ENCODE assay signal across 10 cellular contexts in the genomic region with DNA sequence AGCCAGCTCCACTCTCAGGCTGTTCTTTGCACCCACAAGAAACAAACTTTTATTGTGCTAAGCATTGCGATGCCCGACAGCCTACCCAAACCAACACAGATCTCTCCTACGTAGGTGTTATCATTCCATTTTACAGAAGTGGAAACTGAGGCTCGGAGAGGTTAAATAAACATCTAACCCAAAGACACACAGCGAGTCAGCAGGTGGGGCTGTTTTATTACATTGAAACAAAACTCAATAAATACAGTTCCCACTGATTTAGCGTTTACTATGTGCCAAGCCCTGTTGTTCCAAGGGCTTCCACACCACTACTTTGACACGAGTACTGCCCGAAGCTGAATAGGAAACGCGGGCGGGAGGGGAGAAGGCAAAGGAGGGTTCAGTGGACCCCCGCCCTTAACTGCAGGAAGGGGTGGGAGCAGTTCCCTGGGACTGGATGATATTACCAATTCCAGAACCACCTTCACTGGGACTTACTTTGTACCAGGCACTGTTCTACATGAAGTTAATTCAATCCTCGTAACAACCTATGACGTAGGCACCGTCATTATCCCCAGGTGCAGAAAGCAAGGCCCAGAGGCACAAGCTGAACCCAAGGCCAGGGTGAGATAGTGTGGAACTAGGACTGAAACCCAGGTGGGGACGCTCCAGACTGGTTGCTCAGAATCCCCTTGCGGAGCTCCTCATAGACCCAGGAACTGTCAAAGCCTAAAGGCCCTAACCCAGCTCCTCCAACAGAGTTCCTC. TPM values are rescaled to one million over a fixed set of nuclear protein-coding genes. Genes with fewer than 3 reads are reported as not detected.
DNase-seq lines count a peak whose midpoint lies in the region; ATAC-seq and TF ChIP-seq lines count a peak whose summit lies in the region.
"Had no signal": no experiment of that assay in that cellular context is flagged by ENCODE, and none has a peak within 500 bp of the region (broad histone marks: within the 10 kb centered on the region; RNA-seq: fewer than 3 reads in every experiment).

No MANE protein-coding gene starts in this region.

- H3K4me1 Mint-ChIP-seq in nephron progenitor cell, result peaks cover 86% of the 10 kb centered on the region

- no peak overlapping the region for H3K4me3 Mint-ChIP-seq in nephron progenitor cell
- H3K4me3 Mint-ChIP-seq: activated CD4-positive, alpha-beta T cell treated with anti-CD3 and anti-CD28 coated beads, Interleukin-2, amount 10 ng/mL, durations not matched to agents 24 days and 14 days; CD8-positive, alpha-beta T cell had no signal

- peak overlapping the region in 3 of 4 donors; percentile 25 to 42 (median 34) for H3K4me3 ChIP-seq in esophagus muscularis mucosa

- H3K27me3 Mint-ChIP-seq in nephron progenitor cell (ENCODE audit: low read depth, poor library complexity), result peaks cover 3% of the 10 kb centered on the region
- H3K27me3 Mint-ChIP-seq: activated CD4-positive, alpha-beta T cell treated with anti-CD3 and anti-CD28 coated beads, Interleukin-2, amount 10 ng/mL, durations not matched to agents 24 days and 14 days had no signal

- H3K9me3 ChIP-seq in esophagus muscularis mucosa, result no peaks in the 10 kb centered on the region

- H3K27ac Mint-ChIP-seq in nephron progenitor cell, result peak overlapping the region; percentile 79
- H3K27ac Mint-ChIP-seq: activated CD4-positive, alpha-beta T cell treated with anti-CD3 and anti-CD28 coated beads, Interleukin-2, amount 10 ng/mL, durations not matched to agents 24 days and 14 days; CD8-positive, alpha-beta T cell had no signal

- DNase-seq in Right ventricle myocardium inferior (ENCODE audit: missing footprints) (peak; percentile 22), cardiac septum (ENCODE audit: low spot score) (no peak), esophagus muscularis mucosa (ENCODE audit: extremely low spot score) (no peak), nephron progenitor cell (no peak), NCI-H1105 (lab: John Stamatoyannopoulos, UW) (no peak), NCI-H748 (lab: John Stamatoyannopoulos, UW; ENCODE audit: unreplicated experiment) (no peak)
- no peak for DNase-seq in activated CD8-positive, alpha-beta memory T cell treated with anti-CD3 and anti-CD28 coated beads for 24 hours
- DNase-seq in stimulated activated CD4-positive, alpha-beta T cell treated with anti-CD3 and anti-CD28 coated beads, Interleukin-2, amount 100 ng/mL, for 48 hours, result no peak
- DNase-seq: activated CD4-positive, alpha-beta T cell treated with anti-CD3 and anti-CD28 coated beads, Interleukin-2, amount 10 ng/mL, durations not matched to agents 24 days and 14 days; CD8-positive, alpha-beta T cell had no signal

- 45% methylated on average over 16 of the region's 17 CpGs for WGBS in esophagus muscularis mucosa

- peaks cover 5% of the 10 kb centered on the region for H3K36me3 Mint-ChIP-seq in nephron progenitor cell (ENCODE audit: low read depth)

- no peak for ATAC-seq in Right ventricle myocardium inferior
- ATAC-seq: CD8-positive, alpha-beta T cell had no signal

- no peaks in the 10 kb centered on the region for H3K27me3 ChIP-seq in esophagus muscularis mucosa

- TF ChIP-seq EP300 in esophagus muscularis mucosa (IDR thresholded peaks at IDR 0.05), result no peak

- no peak for TF ChIP-seq POLR2A in esophagus muscularis mucosa (IDR thresholded peaks at IDR 0.05; ENCODE audit: low read depth)

- intact Hi-C loops in Right ventricle myocardium inferior (cut with DNase I) (loop anchor here (2.0 kb wide), 1 partner anchor 29 kb away; no protein-coding TSS in a partner anchor), cardiac septum (cut with DNase I) (no loop called here), esophagus muscularis mucosa (cut with DNase I) (loop anchor here (5.0 kb wide), 1 partner anchor 36 kb away; a partner anchor contains a TSS)

- H3K36me3 ChIP-seq in esophagus muscularis mucosa, result peaks cover 0 to 37% (median 34%) of the 10 kb centered on the region in 4 donors

- H3K27ac ChIP-seq in esophagus muscularis mucosa (replicated peaks in 1 of 4), result peak overlapping the region; percentile 92 to 95 (median 93)

- TF ChIP-seq CTCF in esophagus muscularis mucosa (IDR thresholded peaks at IDR 0.05), result peak; percentile 25 to 35 (median 35)
- TF ChIP-seq CTCF in nephron progenitor cell (IDR thresholded peaks at IDR 0.05), result no peak

- H3K4me1 ChIP-seq in esophagus muscularis mucosa, result peaks cover 45 to 54% (median 50%) of the 10 kb centered on the region in 4 donors

- H3K9me3 Mint-ChIP-seq in nephron progenitor cell, result peaks cover 4% of the 10 kb centered on the region
- H3K9me3 Mint-ChIP-seq: CD8-positive, alpha-beta T cell had no signal

RNA-seq across cellular contexts. Expression of a gene that starts 19.3 kb away (rescaled TPM):
- total RNA-seq in Right ventricle myocardium inferior (31.2 TPM), cardiac septum (50.3 TPM), esophagus muscularis mucosa (10 to 100 TPM; 25.1 to 29.5 (median 27.2) TPM)

RNA-seq across cellular contexts. Expression of a gene that starts 34.8 kb away (rescaled TPM):
- total RNA-seq in Right ventricle myocardium inferior (5.2 TPM), cardiac septum (4.6 TPM), esophagus muscularis mucosa (10 to 100 TPM in 3 of 4 donors, 1 to 10 TPM in 1; 9.6 to 40.3 (median 16.3) TPM)
